ENCODE assay signal across 8 cellular contexts in the genomic region with DNA sequence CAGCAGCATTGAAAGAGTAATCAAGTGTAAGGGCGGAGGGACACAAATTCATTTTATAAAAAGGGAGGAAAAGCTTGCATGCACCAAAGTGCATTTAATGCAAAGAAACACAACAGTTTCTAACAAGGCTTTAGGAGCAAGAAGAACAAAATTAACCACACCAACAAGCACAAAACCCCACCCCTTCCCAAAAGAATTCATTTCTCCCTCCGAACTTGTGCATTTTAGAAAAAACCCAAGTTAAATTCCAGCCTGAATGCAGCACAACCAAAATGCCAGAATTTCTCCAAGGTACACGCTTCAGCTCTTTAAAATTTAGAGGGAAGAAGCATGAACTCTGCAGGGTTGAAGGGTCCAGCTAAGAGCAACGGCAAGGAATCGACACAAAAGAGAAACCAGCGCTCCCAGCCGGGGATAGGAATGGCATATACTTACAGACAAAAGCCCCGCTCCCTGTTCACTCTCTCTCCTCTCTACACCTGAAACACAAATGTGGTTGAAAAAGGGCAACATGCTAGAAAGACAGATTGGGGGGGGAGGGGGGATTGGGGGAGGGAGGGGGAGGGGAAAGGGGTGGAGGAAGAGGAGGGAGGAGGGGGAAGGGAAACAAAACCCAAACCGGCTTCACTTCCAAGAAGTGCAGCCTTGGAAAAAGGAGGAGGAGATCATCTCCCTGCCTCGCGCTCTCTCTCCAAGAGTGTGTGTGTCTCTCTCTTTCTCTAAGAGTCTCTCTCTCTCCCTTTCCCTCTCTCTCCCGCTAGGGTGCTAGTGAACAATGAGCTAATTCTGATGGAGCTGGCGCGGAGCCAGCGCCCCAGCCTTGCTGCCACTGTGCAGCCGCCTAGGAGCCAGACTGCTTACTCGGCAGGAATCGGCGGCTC. TPM values are rescaled to one million over a fixed set of nuclear protein-coding genes. Genes with fewer than 3 reads are reported as not detected.
A peak's percentile ranks its signal among the peaks of the same experiment; 100 is the strongest.
DNase-seq lines count a peak whose midpoint lies in the region; ATAC-seq and TF ChIP-seq lines count a peak whose summit lies in the region.

A gene with protein sequence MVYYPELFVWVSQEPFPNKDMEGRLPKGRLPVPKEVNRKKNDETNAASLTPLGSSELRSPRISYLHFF (minus strand): TSS at position 494 of the 881 bp plus-strand sequence. CDS start 1,422 bp downstream, outside the sequence.

- peak; percentile 9 to 38 for TF ChIP-seq CTCF in Caco-2 (IDR thresholded peaks at IDR 0.05; ENCODE audit: insufficient read depth in 1 of 2, low read depth in 1 of 2, low read length in 1 of 2, severe bottlenecking in 1 of 2, unreplicated experiment in 1 of 2)
- peak; percentile 62 for TF ChIP-seq CTCF in epithelial cell of esophagus (IDR thresholded peaks at IDR 0.05; ENCODE audit: insufficient read depth, low read depth, low read length, missing control alignments)

- H3K27ac Mint-ChIP-seq in Caco-2 (ENCODE audit: unreplicated experiment) = peak within 1 kb of the TSS; percentile 82

- DNase-seq in Caco-2 (peak; percentile 72 to 74), HUDEP-2 (lab: John Stamatoyannopoulos, UW; ENCODE audit: unreplicated experiment in 76 of 76) (peak in 74 of 76 experiments; percentile 17 to 89 (median 75)), NOMO-1 treated with dmso at 0.1 percent for 144 hours (lab: John Stamatoyannopoulos, UW; ENCODE audit: unreplicated experiment) (peak; percentile 71), epithelial cell of esophagus (ENCODE audit: low read depth) (peak; percentile 95)
- peak; percentile 79 for DNase-seq in activated CD8-positive, alpha-beta memory T cell treated with anti-CD3 and anti-CD28 coated beads, Interleukin-2, amount 50 U/mL, for 4 hours
- DNase-seq in stimulated activated CD8-positive, alpha-beta memory T cell treated with anti-CD3 and anti-CD28 coated beads, Interleukin-4, amount 100 ng/mL, for 24 hours (ENCODE audit: low read depth) = peak; percentile 64

- peaks cover 11% of the 10 kb centered on the region; the same call in 1 of the 2 replicates for H3K4me1 ChIP-seq in Caco-2
- H3K4me1 ChIP-seq in mononuclear cell (ENCODE audit: insufficient read depth, low read length) = peaks cover 12% of the 10 kb centered on the region

- peaks cover 20% of the 10 kb centered on the region for H3K27me3 Mint-ChIP-seq in Caco-2 (ENCODE audit: insufficient read depth, unreplicated experiment)

- H3K36me3 Mint-ChIP-seq in Caco-2 (ENCODE audit: insufficient read depth, unreplicated experiment) = no peaks in the 10 kb centered on the region

- peaks cover 1% of the 10 kb centered on the region; the same call in 1 of the 2 replicates for H3K27me3 ChIP-seq in Caco-2 (replicated peaks; ENCODE audit: control insufficient read depth, insufficient read depth, low read length)
- no peaks in the 10 kb centered on the region for H3K27me3 ChIP-seq in mononuclear cell (ENCODE audit: insufficient read depth, low read length)

- peak within 1 kb of the TSS; percentile 46 for H3K4me3 ChIP-seq in Caco-2 (ENCODE audit: low read depth, low read length)
- H3K4me3 ChIP-seq in epithelial cell of esophagus (ENCODE audit: low read length) = peak within 1 kb of the TSS; percentile 61
- peak within 1 kb of the TSS; percentile 57 for H3K4me3 ChIP-seq in mononuclear cell (ENCODE audit: low read length)

- peak; percentile 53 for ATAC-seq in GM21423 (IDR thresholded peaks at IDR 0.05; ENCODE audit: unreplicated experiment)

- BruUV-seq in Caco-2 (replicated peaks; lab: Mats Ljungman, UMichigan) = no TSS peak

- intact Hi-C loops in Caco-2 (cut with micrococcal nuclease; ENCODE audit: unreplicated experiment) = loop anchor here (5.0 kb wide), 2 partner anchors 205 to 390 kb away; no protein-coding TSS in a partner anchor

- peaks cover 4% of the 10 kb centered on the region for H3K4me1 Mint-ChIP-seq in Caco-2 (ENCODE audit: low read depth, unreplicated experiment)

- CTCF ChIA-PET in Caco-2 (lab: Charles Lee) = interaction anchor here (0.6 kb wide), 1 partner anchor 14 kb away, joined by 5 read pairs; no protein-coding TSS in a partner anchor

- POLR2A ChIA-PET in Caco-2 (lab: Charles Lee) = no interaction called here

- H3K9me3 ChIP-seq in Caco-2 (no peaks in the 10 kb centered on the region), mononuclear cell (ENCODE audit: low read depth, low read length) (no peaks in the 10 kb centered on the region)

- H3K36me3 ChIP-seq in Caco-2 (ENCODE audit: control insufficient read depth, insufficient read depth, low read length) = no peaks in the 10 kb centered on the region

- H3K4me3 Mint-ChIP-seq in Caco-2 (ENCODE audit: unreplicated experiment) = peak within 1 kb of the TSS; percentile 73

- no peaks in the 10 kb centered on the region for H3K9me3 Mint-ChIP-seq in Caco-2 (ENCODE audit: unreplicated experiment)

RNA-seq across cellular contexts. Expression of the gene that starts here (rescaled TPM):
- total RNA-seq in Caco-2 (2022) (2.3 and 2.4 TPM in 2 replicates), mononuclear cell (6.1 TPM)

Comparison
In these comparisons a context has a peak if more than half of its experiments do, and no peak if none do; other contexts are left out.
1. Peak in every context shown above with its lines: DNase-seq, ATAC-seq and H3K4me3 ChIP-seq.